Comparison of ENCODE assay signal across 9 cellular contexts in genomic region chr16:71610936-71611871, GRCh38. TPM values are rescaled to one million over a fixed set of nuclear protein-coding genes. Genes with fewer than 3 reads are reported as not detected.
DNase-seq lines count a peak whose midpoint lies in the region; ATAC-seq and TF ChIP-seq lines count a peak whose summit lies in the region.
"Had no signal": no experiment of that assay in that cellular context is flagged by ENCODE, and none has a peak within 500 bp of the region (broad histone marks: within the 10 kb centered on the region; RNA-seq: fewer than 3 reads in every experiment).

No MANE protein-coding gene starts in this region.

- TF ChIP-seq CTCF in GM12873 (IDR thresholded peaks at IDR 0.05; ENCODE audit: insufficient read depth, low read depth, low read length, missing control alignments) (peak; percentile 99), dorsolateral prefrontal cortex (IDR thresholded peaks at IDR 0.05 in 54 of 56, conservative IDR thresholded peaks at IDR 0.05 in 2 of 56; ENCODE audit: low read depth in 1 of 56, partially characterized antibody in 56 of 56) (peak; percentile 73 to 96 (median 91))

- intact Hi-C loops in dorsolateral prefrontal cortex (cut with DNase I) = loop anchor here (5.0 kb wide), 1 partner anchor 199 kb away; no protein-coding TSS in a partner anchor

- peak; percentile 51 to 78 for DNase-seq in NCI-H524 (lab: John Stamatoyannopoulos, UW)
- peak; percentile 69 to 73 for DNase-seq in activated CD4-positive, alpha-beta T cell treated with anti-CD3 and anti-CD28 coated beads, Interleukin-2, amount 50 U/mL, for 4 hours
- DNase-seq in dorsolateral prefrontal cortex = peak; percentile 25 to 83 (median 64)
- peak; percentile 91 to 93 for DNase-seq in memory B cell (ENCODE audit: low spot score in 2 of 2)
- peak; percentile 54 to 56 for DNase-seq in stimulated activated CD8-positive, alpha-beta memory T cell treated with anti-CD3 and anti-CD28 coated beads, Interleukin-2, amount 100 ng/mL, for 1 hour (ENCODE audit: low read depth in 2 of 2)
- DNase-seq in NCI-H2081 treated with DMSO at 0.1 percent for 48 hours (lab: John Stamatoyannopoulos, UW) = no peak

- ATAC-seq in HG03045 (IDR thresholded peaks at IDR 0.05; ENCODE audit: unreplicated experiment) (peak; percentile 44), memory B cell (ENCODE audit: low read depth) (peak; percentile 99)

- H3K27me3 ChIP-seq in dorsolateral prefrontal cortex = peaks cover 0 to 20% (median 0%) of the 10 kb centered on the region in 45 donors

- peak overlapping the region; percentile 49 for H3K4me3 Mint-ChIP-seq in memory B cell

- no peak overlapping the region for H3K27ac Mint-ChIP-seq in memory B cell

- H3K27ac ChIP-seq in dorsolateral prefrontal cortex = no peak overlapping the region

- peaks cover 1% of the 10 kb centered on the region for H3K36me3 Mint-ChIP-seq in memory B cell

- peak overlapping the region in 35 of 59 donors; percentile 2 to 50 (median 27) for H3K4me3 ChIP-seq in dorsolateral prefrontal cortex

- H3K27me3 Mint-ChIP-seq in memory B cell = peaks cover 1% of the 10 kb centered on the region

- H3K9me3 Mint-ChIP-seq in memory B cell = no peaks in the 10 kb centered on the region

- peaks cover 11% of the 10 kb centered on the region for H3K4me1 Mint-ChIP-seq in memory B cell

RNA-seq across cellular contexts. Expression of gene MARVELD3, which starts 14.8 kb away (rescaled TPM):
- total RNA-seq in dorsolateral prefrontal cortex = 1 to 10 TPM in 4 of 120 experiments, under 1 TPM in 27, not detected in 89; 0.16 to 1.7 (median 0.49) TPM
- total RNA-seq: mononuclear cell had no signal

RNA-seq across cellular contexts. Expression of gene TAT, which starts 34.3 kb away (rescaled TPM):
- total RNA-seq in dorsolateral prefrontal cortex = under 1 TPM in 14 of 120 experiments, not detected in 106; 0.07 to 0.49 (median 0.17) TPM
- total RNA-seq: mononuclear cell had no signal
